Comparison of ENCODE assay signal across 1 cellular context in the genomic region with DNA sequence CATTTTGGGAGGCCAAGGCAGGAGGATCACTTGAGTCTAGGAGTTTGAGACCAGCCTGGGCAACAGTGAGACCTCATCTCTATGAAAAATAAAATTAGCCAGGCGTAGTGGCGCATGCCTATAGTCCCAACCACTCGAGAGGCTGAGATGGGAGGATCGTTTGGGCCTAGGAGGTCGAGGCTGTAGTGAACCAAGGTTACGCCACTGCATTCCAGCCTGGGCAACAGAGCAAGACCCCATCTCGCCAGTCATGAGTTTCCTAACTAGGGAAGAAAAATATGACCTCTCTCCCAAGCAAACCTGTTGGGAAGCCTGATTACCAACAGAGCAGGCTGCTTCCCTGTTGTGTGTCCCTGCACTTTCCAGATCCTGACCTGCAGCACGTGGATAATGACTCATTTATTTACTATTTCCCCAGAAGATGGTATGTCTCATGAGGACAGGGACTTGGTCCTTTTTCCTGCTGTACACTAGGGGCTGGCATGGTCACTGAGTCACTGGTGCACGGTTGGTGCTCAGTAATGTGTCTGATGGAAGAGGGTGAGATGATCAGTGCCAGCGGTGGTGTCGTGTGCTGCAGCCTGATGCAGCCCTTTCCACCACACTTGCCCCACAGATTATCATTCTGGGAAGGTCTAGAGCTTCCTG.
TF ChIP-seq lines count a peak whose summit lies in the region.

No MANE protein-coding gene starts in this region.

TF ChIP-seq in H1, 55 proteins besides CTCF, POLR2A, EP300 and RAD21:
- TF ChIP-seq TCF12 (IDR thresholded peaks at IDR 0.05; ENCODE audit: low read depth, low read length) (no peak), CHD1 (IDR thresholded peaks at IDR 0.05; ENCODE audit: low read depth, low read length) (no peak), HDAC6 (IDR thresholded peaks at IDR 0.05; ENCODE audit: low read depth, low read length) (no peak), ASH2L (IDR thresholded peaks at IDR 0.05; ENCODE audit: low read length) (no peak), PHF8 (conservative IDR thresholded peaks at IDR 0.05; ENCODE audit: low read depth, low read length) (no peak), SAP30 (IDR thresholded peaks at IDR 0.05; ENCODE audit: insufficient read depth, insufficient replicate concordance, low read length) (no peak)
- TF ChIP-seq, protein P1, sequence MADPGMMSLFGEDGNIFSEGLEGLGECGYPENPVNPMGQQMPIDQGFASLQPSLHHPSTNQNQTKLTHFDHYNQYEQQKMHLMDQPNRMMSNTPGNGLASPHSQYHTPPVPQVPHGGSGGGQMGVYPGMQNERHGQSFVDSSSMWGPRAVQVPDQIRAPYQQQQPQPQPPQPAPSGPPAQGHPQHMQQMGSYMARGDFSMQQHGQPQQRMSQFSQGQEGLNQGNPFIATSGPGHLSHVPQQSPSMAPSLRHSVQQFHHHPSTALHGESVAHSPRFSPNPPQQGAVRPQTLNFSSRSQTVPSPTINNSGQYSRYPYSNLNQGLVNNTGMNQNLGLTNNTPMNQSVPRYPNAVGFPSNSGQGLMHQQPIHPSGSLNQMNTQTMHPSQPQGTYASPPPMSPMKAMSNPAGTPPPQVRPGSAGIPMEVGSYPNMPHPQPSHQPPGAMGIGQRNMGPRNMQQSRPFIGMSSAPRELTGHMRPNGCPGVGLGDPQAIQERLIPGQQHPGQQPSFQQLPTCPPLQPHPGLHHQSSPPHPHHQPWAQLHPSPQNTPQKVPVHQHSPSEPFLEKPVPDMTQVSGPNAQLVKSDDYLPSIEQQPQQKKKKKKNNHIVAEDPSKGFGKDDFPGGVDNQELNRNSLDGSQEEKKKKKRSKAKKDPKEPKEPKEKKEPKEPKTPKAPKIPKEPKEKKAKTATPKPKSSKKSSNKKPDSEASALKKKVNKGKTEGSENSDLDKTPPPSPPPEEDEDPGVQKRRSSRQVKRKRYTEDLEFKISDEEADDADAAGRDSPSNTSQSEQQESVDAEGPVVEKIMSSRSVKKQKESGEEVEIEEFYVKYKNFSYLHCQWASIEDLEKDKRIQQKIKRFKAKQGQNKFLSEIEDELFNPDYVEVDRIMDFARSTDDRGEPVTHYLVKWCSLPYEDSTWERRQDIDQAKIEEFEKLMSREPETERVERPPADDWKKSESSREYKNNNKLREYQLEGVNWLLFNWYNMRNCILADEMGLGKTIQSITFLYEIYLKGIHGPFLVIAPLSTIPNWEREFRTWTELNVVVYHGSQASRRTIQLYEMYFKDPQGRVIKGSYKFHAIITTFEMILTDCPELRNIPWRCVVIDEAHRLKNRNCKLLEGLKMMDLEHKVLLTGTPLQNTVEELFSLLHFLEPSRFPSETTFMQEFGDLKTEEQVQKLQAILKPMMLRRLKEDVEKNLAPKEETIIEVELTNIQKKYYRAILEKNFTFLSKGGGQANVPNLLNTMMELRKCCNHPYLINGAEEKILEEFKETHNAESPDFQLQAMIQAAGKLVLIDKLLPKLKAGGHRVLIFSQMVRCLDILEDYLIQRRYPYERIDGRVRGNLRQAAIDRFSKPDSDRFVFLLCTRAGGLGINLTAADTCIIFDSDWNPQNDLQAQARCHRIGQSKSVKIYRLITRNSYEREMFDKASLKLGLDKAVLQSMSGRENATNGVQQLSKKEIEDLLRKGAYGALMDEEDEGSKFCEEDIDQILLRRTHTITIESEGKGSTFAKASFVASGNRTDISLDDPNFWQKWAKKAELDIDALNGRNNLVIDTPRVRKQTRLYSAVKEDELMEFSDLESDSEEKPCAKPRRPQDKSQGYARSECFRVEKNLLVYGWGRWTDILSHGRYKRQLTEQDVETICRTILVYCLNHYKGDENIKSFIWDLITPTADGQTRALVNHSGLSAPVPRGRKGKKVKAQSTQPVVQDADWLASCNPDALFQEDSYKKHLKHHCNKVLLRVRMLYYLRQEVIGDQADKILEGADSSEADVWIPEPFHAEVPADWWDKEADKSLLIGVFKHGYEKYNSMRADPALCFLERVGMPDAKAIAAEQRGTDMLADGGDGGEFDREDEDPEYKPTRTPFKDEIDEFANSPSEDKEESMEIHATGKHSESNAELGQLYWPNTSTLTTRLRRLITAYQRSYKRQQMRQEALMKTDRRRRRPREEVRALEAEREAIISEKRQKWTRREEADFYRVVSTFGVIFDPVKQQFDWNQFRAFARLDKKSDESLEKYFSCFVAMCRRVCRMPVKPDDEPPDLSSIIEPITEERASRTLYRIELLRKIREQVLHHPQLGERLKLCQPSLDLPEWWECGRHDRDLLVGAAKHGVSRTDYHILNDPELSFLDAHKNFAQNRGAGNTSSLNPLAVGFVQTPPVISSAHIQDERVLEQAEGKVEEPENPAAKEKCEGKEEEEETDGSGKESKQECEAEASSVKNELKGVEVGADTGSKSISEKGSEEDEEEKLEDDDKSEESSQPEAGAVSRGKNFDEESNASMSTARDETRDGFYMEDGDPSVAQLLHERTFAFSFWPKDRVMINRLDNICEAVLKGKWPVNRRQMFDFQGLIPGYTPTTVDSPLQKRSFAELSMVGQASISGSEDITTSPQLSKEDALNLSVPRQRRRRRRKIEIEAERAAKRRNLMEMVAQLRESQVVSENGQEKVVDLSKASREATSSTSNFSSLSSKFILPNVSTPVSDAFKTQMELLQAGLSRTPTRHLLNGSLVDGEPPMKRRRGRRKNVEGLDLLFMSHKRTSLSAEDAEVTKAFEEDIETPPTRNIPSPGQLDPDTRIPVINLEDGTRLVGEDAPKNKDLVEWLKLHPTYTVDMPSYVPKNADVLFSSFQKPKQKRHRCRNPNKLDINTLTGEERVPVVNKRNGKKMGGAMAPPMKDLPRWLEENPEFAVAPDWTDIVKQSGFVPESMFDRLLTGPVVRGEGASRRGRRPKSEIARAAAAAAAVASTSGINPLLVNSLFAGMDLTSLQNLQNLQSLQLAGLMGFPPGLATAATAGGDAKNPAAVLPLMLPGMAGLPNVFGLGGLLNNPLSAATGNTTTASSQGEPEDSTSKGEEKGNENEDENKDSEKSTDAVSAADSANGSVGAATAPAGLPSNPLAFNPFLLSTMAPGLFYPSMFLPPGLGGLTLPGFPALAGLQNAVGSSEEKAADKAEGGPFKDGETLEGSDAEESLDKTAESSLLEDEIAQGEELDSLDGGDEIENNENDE (IDR thresholded peaks at IDR 0.05; ENCODE audit: insufficient replicate concordance, low read length): no peak
TF ChIP-seq in H1: peak in this region for 0.
